ENCODE assay signal across 19 cellular contexts in genomic region chr11:11391169-11391568, GRCh38.
"Had no signal": no experiment of that assay in that cellular context is flagged by ENCODE, and none has a peak within 500 bp of the region (broad histone marks: within the 10 kb centered on the region; RNA-seq: fewer than 3 reads in every experiment).

No MANE protein-coding gene starts in this region.

- H3K27ac Mint-ChIP-seq: activated CD4-positive, alpha-beta T cell treated with anti-CD3 and anti-CD28 coated beads, Interleukin-2, amount 10 ng/mL, durations not matched to agents 7 days and 5 days; activated CD8-positive, alpha-beta memory T cell treated with anti-CD3 and anti-CD28 coated beads, Interleukin-2, amount 10 ng/mL, durations not matched to agents 7 days and 5 days; activated CD8-positive, alpha-beta T cell treated with anti-CD3 and anti-CD28 coated beads for 36 hours; activated naive CD4-positive, alpha-beta T cell treated with anti-CD3 and anti-CD28 coated beads, Interleukin-2, amount 50 U/mL, for 72 hours; nephron; stimulated activated naive B cell treated with anti-CD40 and anti-IgM and Interleukin-4, amounts not matched to agents 10 μg/mL and 1 μg/mL and 100 μg/mL, for 72 hours; T-helper 2 cell treated with Interferon-gamma antibody and Interleukin-4, amounts not matched to agents 5 μg/mL and 100 μg/mL, for 36 hours had no signal

- DNase-seq: activated CD4-positive, alpha-beta T cell treated with anti-CD3 and anti-CD28 coated beads, Interleukin-2, amount 10 ng/mL, durations not matched to agents 7 days and 5 days; activated CD4-positive, CD25-positive, alpha-beta regulatory T cell treated with anti-CD3 and anti-CD28 coated beads, Interleukin-2, amount 50 U/mL, for 72 hours; activated CD8-positive, alpha-beta memory T cell treated with anti-CD3 and anti-CD28 coated beads, Interleukin-2, amount 10 ng/mL, durations not matched to agents 7 days and 5 days; activated CD8-positive, alpha-beta T cell treated with anti-CD3 and anti-CD28 coated beads for 36 hours; adrenal gland; central memory CD4-positive, alpha-beta T cell; gastrocnemius medialis; hypothalamus; left ventricle myocardium superior; stimulated activated CD4-positive, alpha-beta T cell treated with anti-CD3 and anti-CD28 coated beads, Interleukin-2, amount 100 ng/mL, for 48 hours; stimulated activated CD8-positive, alpha-beta memory T cell treated with anti-CD3 and anti-CD28 coated beads, Interleukin-4, amount 100 ng/mL, for 48 hours; stimulated activated naive B cell treated with anti-CD40 and anti-IgM and Interleukin-4, amounts not matched to agents 10 μg/mL and 1 μg/mL and 100 μg/mL, for 72 hours had no signal

- H3K27me3 Mint-ChIP-seq: activated CD4-positive, alpha-beta T cell treated with anti-CD3 and anti-CD28 coated beads, Interleukin-2, amount 10 ng/mL, durations not matched to agents 7 days and 5 days; activated CD8-positive, alpha-beta memory T cell treated with anti-CD3 and anti-CD28 coated beads, Interleukin-2, amount 10 ng/mL, durations not matched to agents 7 days and 5 days had no signal

- H3K36me3 Mint-ChIP-seq: activated CD8-positive, alpha-beta memory T cell treated with anti-CD3 and anti-CD28 coated beads, Interleukin-2, amount 10 ng/mL, durations not matched to agents 7 days and 5 days; activated naive CD4-positive, alpha-beta T cell treated with anti-CD3 and anti-CD28 coated beads, Interleukin-2, amount 50 U/mL, for 72 hours; stimulated activated naive B cell treated with anti-CD40 and anti-IgM and Interleukin-4, amounts not matched to agents 10 μg/mL and 1 μg/mL and 100 μg/mL, for 72 hours had no signal

- H3K9me3 Mint-ChIP-seq: activated CD4-positive, alpha-beta T cell treated with anti-CD3 and anti-CD28 coated beads, Interleukin-2, amount 10 ng/mL, durations not matched to agents 7 days and 5 days; activated CD8-positive, alpha-beta T cell treated with anti-CD3 and anti-CD28 coated beads for 36 hours; activated naive CD4-positive, alpha-beta T cell treated with anti-CD3 and anti-CD28 coated beads, Interleukin-2, amount 50 U/mL, for 72 hours; nephron; stimulated activated naive B cell treated with anti-CD40 and anti-IgM and Interleukin-4, amounts not matched to agents 10 μg/mL and 1 μg/mL and 100 μg/mL, for 72 hours; T-helper 2 cell treated with Interferon-gamma antibody and Interleukin-4, amounts not matched to agents 5 μg/mL and 100 μg/mL, for 36 hours had no signal

- H3K27ac ChIP-seq: adrenal gland, gastrocnemius medialis, neutrophil, vagina, VCaP had no signal

- H3K4me3 Mint-ChIP-seq: activated CD4-positive, alpha-beta T cell treated with anti-CD3 and anti-CD28 coated beads, Interleukin-2, amount 10 ng/mL, durations not matched to agents 7 days and 5 days; activated CD8-positive, alpha-beta memory T cell treated with anti-CD3 and anti-CD28 coated beads, Interleukin-2, amount 10 ng/mL, durations not matched to agents 7 days and 5 days; activated CD8-positive, alpha-beta T cell treated with anti-CD3 and anti-CD28 coated beads for 36 hours; nephron; stimulated activated naive B cell treated with anti-CD40 and anti-IgM and Interleukin-4, amounts not matched to agents 10 μg/mL and 1 μg/mL and 100 μg/mL, for 72 hours; T-helper 2 cell treated with Interferon-gamma antibody and Interleukin-4, amounts not matched to agents 5 μg/mL and 100 μg/mL, for 36 hours had no signal

- H3K36me3 ChIP-seq: adrenal gland, esophagus muscularis mucosa, gastrocnemius medialis, neutrophil, vagina had no signal

- H3K4me3 ChIP-seq: adrenal gland, esophagus muscularis mucosa, gastrocnemius medialis, vagina had no signal

- H3K4me1 Mint-ChIP-seq: activated CD4-positive, alpha-beta T cell treated with anti-CD3 and anti-CD28 coated beads, Interleukin-2, amount 10 ng/mL, durations not matched to agents 7 days and 5 days; activated CD8-positive, alpha-beta memory T cell treated with anti-CD3 and anti-CD28 coated beads, Interleukin-2, amount 10 ng/mL, durations not matched to agents 7 days and 5 days; stimulated activated naive B cell treated with anti-CD40 and anti-IgM and Interleukin-4, amounts not matched to agents 10 μg/mL and 1 μg/mL and 100 μg/mL, for 72 hours had no signal

- H3K9me3 ChIP-seq: adrenal gland, esophagus muscularis mucosa, gastrocnemius medialis, neutrophil, vagina had no signal

- H3K27me3 ChIP-seq: adrenal gland, esophagus muscularis mucosa, gastrocnemius medialis, vagina had no signal

- ATAC-seq: activated CD8-positive, alpha-beta memory T cell treated with anti-CD3 and anti-CD28 coated beads, Interleukin-2, amount 10 ng/mL, durations not matched to agents 7 days and 5 days; activated CD8-positive, alpha-beta T cell treated with anti-CD3 and anti-CD28 coated beads for 36 hours; activated naive CD4-positive, alpha-beta T cell treated with anti-CD3 and anti-CD28 coated beads, Interleukin-2, amount 50 U/mL, for 72 hours; stimulated activated naive B cell treated with anti-CD40 and anti-IgM and Interleukin-4, amounts not matched to agents 10 μg/mL and 1 μg/mL and 100 μg/mL, for 72 hours had no signal

- H3K4me1 ChIP-seq: adrenal gland had no signal
